Comparison of ENCODE assay signal across 1 cellular context in genomic region chr5:37435261-37435660, GRCh38.
TF ChIP-seq lines count a peak whose summit lies in the region.

No MANE protein-coding gene starts in this region.

TF ChIP-seq in HepG2, 621 proteins besides CTCF, POLR2A, EP300 and RAD21 (continued from another document):
- TF ChIP-seq NR2F6 (IDR thresholded peaks at IDR 0.05) = no peak
- TF ChIP-seq NR2F6 (CRISPR knock-in tag; IDR thresholded peaks at IDR 0.05) = no peak
- TF ChIP-seq ZNF337 (CRISPR knock-in tag; IDR thresholded peaks at IDR 0.05; ENCODE audit: borderline replicate concordance, low read depth) = no peak
- no peak for TF ChIP-seq CBX5 (CRISPR knock-in tag; IDR thresholded peaks at IDR 0.05; ENCODE audit: borderline replicate concordance)
- no peak for TF ChIP-seq SRSF9 (IDR thresholded peaks at IDR 0.05; ENCODE audit: borderline replicate concordance, insufficient read depth, low read depth, low read length, poor library complexity, severe bottlenecking)
- no peak for TF ChIP-seq ZNF781 (CRISPR knock-in tag; IDR thresholded peaks at IDR 0.05; ENCODE audit: borderline replicate concordance, not compliant biosample characterization)
- TF ChIP-seq ZNF296 (CRISPR knock-in tag; conservative IDR thresholded peaks at IDR 0.05) = no peak
- TF ChIP-seq ZXDC (CRISPR knock-in tag; IDR thresholded peaks at IDR 0.05) = no peak
- TF ChIP-seq ESRRA (CRISPR knock-in tag; IDR thresholded peaks at IDR 0.05; ENCODE audit: low read depth) = no peak
- no peak for TF ChIP-seq SNAPC2 (CRISPR knock-in tag; IDR thresholded peaks at IDR 0.05)
